ENCODE assay signal across 7 cellular contexts in genomic region chr17:59707971-59708425, GRCh38. TPM values are rescaled to one million over a fixed set of nuclear protein-coding genes. Genes with fewer than 3 reads are reported as not detected.
DNase-seq lines count a peak whose midpoint lies in the region; ATAC-seq and TF ChIP-seq lines count a peak whose summit lies in the region.

No MANE protein-coding gene starts in this region.

- H2AFZ ChIP-seq in GM23338, result peak overlapping the region; percentile 4; the same call in 1 of the 2 replicates
- peak overlapping the region; percentile 7 for H2AFZ ChIP-seq in neuron (ENCODE audit: low read depth, low read length)

- peaks cover 33% of the 10 kb centered on the region for H4K20me1 ChIP-seq in GM23338 (replicated peaks; ENCODE audit: insufficient read depth)

- H3K27me3 Mint-ChIP-seq in GM23338 (ENCODE audit: insufficient read depth, low read depth, poor library complexity), result peaks cover 7% of the 10 kb centered on the region

- H3K9me3 ChIP-seq in RWPE2 (ENCODE audit: severe bottlenecking) (no peaks in the 10 kb centered on the region), neuron (ENCODE audit: low read length) (no peaks in the 10 kb centered on the region)

- H3K4me3 ChIP-seq in GM23338, result peak overlapping the region; percentile 82
- peak overlapping the region; percentile 51 for H3K4me3 ChIP-seq in RWPE2 (ENCODE audit: severe bottlenecking)
- H3K4me3 ChIP-seq in neuron (ENCODE audit: low read length), result peak overlapping the region; percentile 88

- TF ChIP-seq CTCF in GM23338 (conservative IDR thresholded peaks at IDR 0.05; ENCODE audit: low read depth in 2 of 2) (no peak), RWPE2 (IDR thresholded peaks at IDR 0.05; ENCODE audit: poor library complexity, severe bottlenecking) (no peak)

- peaks cover 92% of the 10 kb centered on the region for H3K79me2 ChIP-seq in GM23338 (replicated peaks; ENCODE audit: insufficient read depth)

- H3K9me3 Mint-ChIP-seq in GM23338, result no peaks in the 10 kb centered on the region; the same call in 1 of the 3 replicates

- H3K27ac ChIP-seq in GM23338 (ENCODE audit: low read depth) (peak overlapping the region; percentile 85), RWPE2 (ENCODE audit: poor library complexity, severe bottlenecking) (peak overlapping the region; percentile 71), epithelial cell of prostate (peak overlapping the region; percentile 91)

- DNase-seq in GM23338 (ENCODE audit: low spot score) (peak; percentile 43), RWPE2 (ENCODE audit: low spot score) (no peak), epithelial cell of prostate (ENCODE audit: low read depth, low spot score) (no peak), dermis blood vessel endothelial cell (no peak), GOT3 (lab: John Stamatoyannopoulos, UW) (no peak)

- no peak; the same call in 2 of the 3 replicates for ATAC-seq in GM23338
- ATAC-seq in RWPE2 (ENCODE audit: low read depth), result peak; percentile 7; the same call in 2 of the 3 replicates
- no peak for ATAC-seq in GM19455 (IDR thresholded peaks at IDR 0.05; ENCODE audit: unreplicated experiment)

- peaks cover 23% of the 10 kb centered on the region for H3K4me1 Mint-ChIP-seq in GM23338

- H3K27ac Mint-ChIP-seq in GM23338, result peak overlapping the region; percentile 99

- H3K36me3 ChIP-seq in GM23338 (ENCODE audit: insufficient read depth) (no peaks in the 10 kb centered on the region), RWPE2 (ENCODE audit: low read depth) (peaks cover 29% of the 10 kb centered on the region), neuron (ENCODE audit: insufficient read depth, low read length) (peaks cover 14% of the 10 kb centered on the region)

- H3K4me3 Mint-ChIP-seq in GM23338, result peak overlapping the region; percentile 99

- peak overlapping the region; percentile 96 for H3K4me2 ChIP-seq in GM23338

- no peaks in the 10 kb centered on the region for H3K9me2 ChIP-seq in GM23338 (ENCODE audit: insufficient read depth)

- H3K4me1 ChIP-seq in GM23338 (ENCODE audit: insufficient read depth) (peaks cover 8% of the 10 kb centered on the region), RWPE2 (ENCODE audit: insufficient read depth, poor library complexity, severe bottlenecking) (peaks cover 15% of the 10 kb centered on the region), neuron (ENCODE audit: insufficient read depth, low read length) (peaks cover 18% of the 10 kb centered on the region)

- H3K36me3 Mint-ChIP-seq in GM23338 (ENCODE audit: low read depth), result peaks cover 32% of the 10 kb centered on the region

- peaks cover 11% of the 10 kb centered on the region; the same call in 1 of the 2 replicates for H3F3A ChIP-seq in GM23338 (replicated peaks; ENCODE audit: low read depth)

- no peaks in the 10 kb centered on the region for H3K27me3 ChIP-seq in GM23338 (ENCODE audit: insufficient read depth)
- no peaks in the 10 kb centered on the region for H3K27me3 ChIP-seq in RWPE2 (ENCODE audit: insufficient read depth, poor library complexity, severe bottlenecking)
- H3K27me3 ChIP-seq in neuron (ENCODE audit: insufficient read depth, low read length), result no peaks in the 10 kb centered on the region

TF ChIP-seq in GM23338, 12 proteins besides CTCF, POLR2A, EP300 and RAD21:
- TF ChIP-seq STAT1 (IDR thresholded peaks at IDR 0.05; ENCODE audit: unreplicated experiment), result no peak
- TF ChIP-seq REST (IDR thresholded peaks at IDR 0.05; ENCODE audit: unreplicated experiment), result no peak
- TF ChIP-seq, protein P1, sequence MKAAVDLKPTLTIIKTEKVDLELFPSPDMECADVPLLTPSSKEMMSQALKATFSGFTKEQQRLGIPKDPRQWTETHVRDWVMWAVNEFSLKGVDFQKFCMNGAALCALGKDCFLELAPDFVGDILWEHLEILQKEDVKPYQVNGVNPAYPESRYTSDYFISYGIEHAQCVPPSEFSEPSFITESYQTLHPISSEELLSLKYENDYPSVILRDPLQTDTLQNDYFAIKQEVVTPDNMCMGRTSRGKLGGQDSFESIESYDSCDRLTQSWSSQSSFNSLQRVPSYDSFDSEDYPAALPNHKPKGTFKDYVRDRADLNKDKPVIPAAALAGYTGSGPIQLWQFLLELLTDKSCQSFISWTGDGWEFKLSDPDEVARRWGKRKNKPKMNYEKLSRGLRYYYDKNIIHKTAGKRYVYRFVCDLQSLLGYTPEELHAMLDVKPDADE (IDR thresholded peaks at IDR 0.05), result no peak
- no peak for TF ChIP-seq CREB1 (CRISPR knock-in tag; IDR thresholded peaks at IDR 0.05; ENCODE audit: low read depth)
- no peak for TF ChIP-seq ZNF114 (CRISPR knock-in tag; IDR thresholded peaks at IDR 0.05)
- no peak for TF ChIP-seq POLR2AphosphoS5 (IDR thresholded peaks at IDR 0.05; ENCODE audit: low read depth)

RNA-seq across cellular contexts. Expression of gene VMP1, which starts 0.5 kb away (rescaled TPM):
- total RNA-seq in GM23338 (2014; rRNA removed; shearing (Covaris generic)), result 112 and 137 TPM in 2 replicates
- 63.1 and 70.1 TPM in 2 replicates for polyA plus RNA-seq in GM23338 (2016; fragmentation: Nextera tagmentation; extraction: Ambion mirVana)
- total RNA-seq in dermis blood vessel endothelial cell, result 141 and 209 TPM in 2 replicates

RNA-seq across cellular contexts. Expression of gene PTRH2, which starts 0.8 kb away (rescaled TPM):
- total RNA-seq in GM23338 (2014; rRNA removed; shearing (Covaris generic)), result 26.6 and 32.7 TPM in 2 replicates
- polyA plus RNA-seq in GM23338 (2016; fragmentation: Nextera tagmentation; extraction: Ambion mirVana), result 70.7 and 85.2 TPM in 2 replicates
- total RNA-seq in dermis blood vessel endothelial cell, result 28.2 and 36.6 TPM in 2 replicates
